In the genomic region with DNA sequence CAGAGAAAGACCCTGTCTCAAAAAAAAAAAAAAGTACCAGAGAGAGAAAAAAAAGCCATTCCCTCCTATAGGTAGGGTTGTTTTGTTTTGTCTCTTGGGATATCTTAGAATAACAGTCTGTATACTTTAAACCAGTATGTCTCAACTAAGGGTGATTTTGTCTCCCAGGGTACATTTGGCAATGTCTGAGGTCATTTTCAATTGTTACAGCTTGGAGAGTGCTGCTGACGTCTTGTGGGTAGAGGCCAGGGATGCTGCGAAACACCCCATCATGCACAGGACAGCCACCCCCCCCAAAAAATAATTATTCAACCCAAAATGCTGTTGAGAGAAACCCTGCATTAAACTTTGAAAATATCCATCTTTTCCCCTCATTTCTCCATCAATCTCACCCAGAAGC, we compare ENCODE assay signal across 9 cellular contexts. TPM values are rescaled to one million over a fixed set of nuclear protein-coding genes. Genes with fewer than 3 reads are reported as not detected.
"Had no signal": no experiment of that assay in that cellular context is flagged by ENCODE, and none has a peak within 500 bp of the region (broad histone marks: within the 10 kb centered on the region; RNA-seq: fewer than 3 reads in every experiment).

No MANE protein-coding gene starts in this region.

- H3K9me3 ChIP-seq: HAP-1 had no signal

- H3K4me3 ChIP-seq: GM23248, HAP-1, K562 had no signal

- H3K27ac ChIP-seq: GM23248 had no signal

- H3K4me1 ChIP-seq: HAP-1 had no signal

- H2AFZ ChIP-seq: GM23248 had no signal

- DNase-seq: GM23248, GOT3, H7, HFFc6, IMR-90 had no signal

- H3K36me3 ChIP-seq: HAP-1 had no signal

RNA-seq across cellular contexts. Expression of gene CRTAM, which starts 56.1 kb away (rescaled TPM):
- total RNA-seq: GM23248, H4, HFFc6, HT-29, IMR-90, K562 had no signal
